In the genomic region with DNA sequence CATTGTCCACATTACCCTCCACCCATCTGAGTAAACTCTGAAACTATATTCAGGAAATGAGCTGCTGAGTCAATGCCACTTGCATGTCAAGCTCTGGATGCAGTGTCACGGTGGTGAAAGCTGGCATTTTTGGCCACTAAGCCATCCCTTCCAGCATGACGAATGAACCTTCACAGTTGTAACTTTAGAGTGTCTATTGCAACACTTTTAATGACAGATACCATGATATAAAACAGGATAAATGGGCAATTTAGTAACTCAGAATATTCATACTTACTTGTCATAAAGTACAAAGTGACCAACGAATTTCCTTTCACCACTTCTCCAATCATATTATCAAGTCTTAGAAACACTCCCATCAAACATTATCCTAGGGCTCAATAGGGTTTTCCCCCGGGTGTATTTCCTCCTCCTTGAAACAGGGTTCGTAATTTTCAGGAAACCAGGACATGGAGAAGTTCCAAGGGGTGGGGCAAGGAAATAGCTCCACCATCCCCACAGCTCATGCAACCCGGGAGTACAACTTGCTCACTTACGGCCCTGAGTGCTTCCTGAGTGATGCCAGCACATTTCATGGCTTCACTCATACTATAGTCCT, we compare ENCODE assay signal across 7 cellular contexts.
DNase-seq lines count a peak whose midpoint lies in the region; ATAC-seq and TF ChIP-seq lines count a peak whose summit lies in the region.

No MANE protein-coding gene starts in this region.

- H3K9me3 ChIP-seq in body of pancreas (no peaks in the 10 kb centered on the region), parathyroid adenoma (ENCODE audit: control insufficient read depth, low read length) (no peaks in the 10 kb centered on the region), BE2C (no peaks in the 10 kb centered on the region)

- H2AFZ ChIP-seq in parathyroid adenoma, result peak overlapping the region; percentile 69

- H3K9ac ChIP-seq in parathyroid adenoma, result no peak overlapping the region

- intact Hi-C loops in body of pancreas (cut with DNase I), result no loop called here

- ATAC-seq in GM19463 (IDR thresholded peaks at IDR 0.05; ENCODE audit: unreplicated experiment), result peak; percentile 72
- peak; percentile 21 for ATAC-seq in body of pancreas

- H3K4me2 ChIP-seq in parathyroid adenoma (ENCODE audit: low read length), result no peak overlapping the region

- H3K36me3 ChIP-seq in body of pancreas (replicated peaks in 1 of 2; ENCODE audit: insufficient read depth in 1 of 2, low read depth in 2 of 2) (no peaks in the 10 kb centered on the region), parathyroid adenoma (ENCODE audit: control insufficient read depth, insufficient read depth, low read length) (no peaks in the 10 kb centered on the region), BE2C (no peaks in the 10 kb centered on the region)

- no peak for TF ChIP-seq CTCF in body of pancreas (IDR thresholded peaks at IDR 0.05)
- no peak for TF ChIP-seq CTCF in parathyroid adenoma (IDR thresholded peaks at IDR 0.05)
- TF ChIP-seq CTCF in BE2C (IDR thresholded peaks at IDR 0.05; ENCODE audit: low read depth, low read length), result no peak

- no peak for TF ChIP-seq POLR2A in body of pancreas (IDR thresholded peaks at IDR 0.05)

- 52 to 57% methylated on average over 7 of the region's 7 CpGs for WGBS in body of pancreas, 2 donors

- H3K27ac ChIP-seq in body of pancreas, result no peak overlapping the region
- H3K27ac ChIP-seq in parathyroid adenoma, result peak overlapping the region; percentile 50

- H3K79me2 ChIP-seq in parathyroid adenoma, result no peaks in the 10 kb centered on the region

- H3K27me3 ChIP-seq in body of pancreas (no peaks in the 10 kb centered on the region), parathyroid adenoma (ENCODE audit: control insufficient read depth, insufficient read depth, low read length) (no peaks in the 10 kb centered on the region), BE2C (no peaks in the 10 kb centered on the region)

- H3K4me3 ChIP-seq in body of pancreas, result no peak overlapping the region
- no peak overlapping the region for H3K4me3 ChIP-seq in parathyroid adenoma (ENCODE audit: low read depth, low read length)
- no peak overlapping the region for H3K4me3 ChIP-seq in BE2C (ENCODE audit: low read depth, low read length)

- H3K4me1 ChIP-seq in body of pancreas, result no peaks in the 10 kb centered on the region
- H3K4me1 ChIP-seq in parathyroid adenoma, result peaks cover 11% of the 10 kb centered on the region
- no peaks in the 10 kb centered on the region for H3K4me1 ChIP-seq in BE2C

- DNase-seq in HPDE6-E6E7 (ENCODE audit: extremely low spot score), result peak; percentile 50
- DNase-seq in body of pancreas, result peak in 1 of 4 donors; percentile 9
- DNase-seq in activated gamma-delta T cell treated with Interleukin-2 at 50 U/mL for 16 hours, result no peak
- DNase-seq in NCI-H82 treated with DMSO at 0.1 percent for 48 hours (lab: John Stamatoyannopoulos, UW; ENCODE audit: unreplicated experiment), result no peak
- DNase-seq in BE2C, result no peak
